1 cellular context compared by ENCODE assay signal in genomic region chr3:197458179-197458707, GRCh38.
TF ChIP-seq lines count a peak whose summit lies in the region.

No MANE protein-coding gene starts in this region.

TF ChIP-seq in H1, 55 proteins besides CTCF, POLR2A, EP300 and RAD21:
- TF ChIP-seq CHD7 (IDR thresholded peaks at IDR 0.05; ENCODE audit: insufficient replicate concordance, low read length), result no peak
- TF ChIP-seq RBBP5 (IDR thresholded peaks at IDR 0.05; ENCODE audit: borderline replicate concordance, low read depth, low read length), result no peak
- no peak for TF ChIP-seq SUZ12 (IDR thresholded peaks at IDR 0.05; ENCODE audit: low read length)
- TF ChIP-seq SIX5 (IDR thresholded peaks at IDR 0.05; ENCODE audit: low read depth, low read length), result no peak
- no peak for TF ChIP-seq KDM4A (IDR thresholded peaks at IDR 0.05; ENCODE audit: low read depth, low read length, severe bottlenecking)
- no peak for TF ChIP-seq MAFK (IDR thresholded peaks at IDR 0.05; ENCODE audit: low read depth, low read length)
- no peak for TF ChIP-seq ATF3 (IDR thresholded peaks at IDR 0.05; ENCODE audit: insufficient read depth, low read depth, low read length)
- TF ChIP-seq SIRT6 (IDR thresholded peaks at IDR 0.05; ENCODE audit: low read length), result no peak
- TF ChIP-seq POU5F1 (IDR thresholded peaks at IDR 0.05; ENCODE audit: low read depth, low read length), result no peak
- TF ChIP-seq POLR2AphosphoS5 (IDR thresholded peaks at IDR 0.05; ENCODE audit: low read depth, low read length), result no peak
- no peak for TF ChIP-seq TAF1 (IDR thresholded peaks at IDR 0.05; ENCODE audit: low read depth, low read length)
- TF ChIP-seq ZNF274 (IDR thresholded peaks at IDR 0.05; ENCODE audit: borderline replicate concordance, extremely low read depth, low read length), result no peak
- TF ChIP-seq BCL11A (IDR thresholded peaks at IDR 0.05; ENCODE audit: low read depth in 2 of 2, low read length in 2 of 2), result no peak
- TF ChIP-seq RNF2 (IDR thresholded peaks at IDR 0.05; ENCODE audit: borderline replicate concordance, low read depth, low read length, missing control alignments, poor library complexity, severe bottlenecking), result no peak
- TF ChIP-seq KDM5A (IDR thresholded peaks at IDR 0.05; ENCODE audit: low read length), result no peak
- TF ChIP-seq GABPA (IDR thresholded peaks at IDR 0.05; ENCODE audit: borderline replicate concordance, insufficient read depth, low read length), result no peak
- no peak for TF ChIP-seq E2F6 (IDR thresholded peaks at IDR 0.05)
